ENCODE assay signal across 26 cellular contexts in the genomic region with DNA sequence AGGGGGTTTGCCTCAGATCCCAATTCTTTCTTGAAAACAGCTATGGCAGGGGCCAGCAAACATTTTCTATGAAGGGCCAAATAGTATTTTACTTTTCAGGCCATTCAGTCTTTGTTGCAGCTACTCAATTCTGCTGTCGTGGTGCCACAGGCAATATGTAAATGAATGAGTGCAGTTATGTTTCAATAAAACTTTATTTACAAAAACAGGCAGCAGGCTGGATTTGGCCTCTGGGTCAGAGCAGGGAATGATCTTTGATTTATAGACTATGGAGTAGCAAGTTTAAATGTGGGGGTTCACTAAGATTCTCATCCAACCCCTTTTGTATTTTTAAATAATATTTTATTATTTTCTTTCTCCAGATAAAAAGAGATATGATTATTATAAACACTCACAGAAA.
"Had no signal": no experiment of that assay in that cellular context is flagged by ENCODE, and none has a peak within 500 bp of the region (broad histone marks: within the 10 kb centered on the region; RNA-seq: fewer than 3 reads in every experiment).

No MANE protein-coding gene starts in this region.

- FAIRE-seq: colon, islet of Langerhans, small intestine had no signal

- H3K27me3 ChIP-seq: esophagus squamous epithelium, heart right ventricle, left lung, neural progenitor cell, ovary, tibial nerve, upper lobe of right lung, uterus had no signal

- H3K9ac ChIP-seq: neural progenitor cell had no signal

- H3K4me3 ChIP-seq: esophagus squamous epithelium, left lung, neural progenitor cell, ovary, psoas muscle, thoracic aorta, tibial nerve, upper lobe of right lung, uterus had no signal

- ATAC-seq: heart right ventricle; left cardiac atrium; left lung; naive thymus-derived CD4-positive, alpha-beta T cell; psoas muscle; right cardiac atrium; stimulated activated naive B cell treated with anti-CD40 and anti-IgM and Interleukin-4, amounts not matched to agents 10 μg/mL and 1 μg/mL and 100 μg/mL, for 72 hours; upper lobe of right lung had no signal

- H2AFZ ChIP-seq: neural progenitor cell had no signal

- H3K36me3 ChIP-seq: esophagus squamous epithelium, heart right ventricle, left lung, neural progenitor cell, ovary, thoracic aorta, tibial nerve, upper lobe of right lung, uterus had no signal

- DNase-seq: effector CD8-positive, alpha-beta T cell; endodermal cell; esophagus squamous epithelium; foreskin melanocyte; glutamatergic neuron; heart right ventricle; hippocampal formation; left cardiac atrium; left lung; midbrain; naive thymus-derived CD4-positive, alpha-beta T cell; ovary; posterior cingulate gyrus; psoas muscle; right cardiac atrium; small intestine; stimulated activated CD4-positive, alpha-beta T cell treated with anti-CD3 and anti-CD28 coated beads, Interleukin-15, amount 100 ng/mL, for 24 hours; stimulated activated CD4-positive, alpha-beta T cell treated with anti-CD3 and anti-CD28 coated beads, Interleukin-2, amount 100 ng/mL, for 48 hours; stimulated activated naive B cell treated with anti-CD40 and anti-IgM and Interleukin-4, amounts not matched to agents 10 μg/mL and 1 μg/mL and 100 μg/mL, for 72 hours; upper lobe of right lung; uterus had no signal

- H3K4me2 ChIP-seq: neural progenitor cell had no signal

- H3K27ac ChIP-seq: esophagus squamous epithelium, heart right ventricle, left lung, neural progenitor cell, ovary, psoas muscle, thoracic aorta, tibial nerve, upper lobe of right lung, uterus had no signal

- H3K9me3 ChIP-seq: esophagus squamous epithelium, left lung, ovary, psoas muscle, thoracic aorta, tibial nerve, upper lobe of right lung, uterus had no signal
